ENCODE assay signal across 14 cellular contexts in genomic region chr12:49332891-49333371, GRCh38. TPM values are rescaled to one million over a fixed set of nuclear protein-coding genes. Genes with fewer than 3 reads are reported as not detected.
DNase-seq lines count a peak whose midpoint lies in the region; ATAC-seq, FAIRE-seq and TF ChIP-seq lines count a peak whose summit lies in the region.
"Had no signal": no experiment of that assay in that cellular context is flagged by ENCODE, and none has a peak within 500 bp of the region (broad histone marks: within the 10 kb centered on the region; RNA-seq: fewer than 3 reads in every experiment).

No MANE protein-coding gene starts in this region.

- peak overlapping the region; percentile 31 for H3K4me3 Mint-ChIP-seq in T-helper 1 cell treated with Interleukin-12 subunit alpha and Interleukin-12 subunit beta and Interleukin-4 antibody, amounts not matched to agents 30 μg/mL and 1 μg/mL, for 36 hours
- peak overlapping the region; percentile 56 for H3K4me3 Mint-ChIP-seq in activated naive CD8-positive, alpha-beta T cell treated with anti-CD3 and anti-CD28 coated beads for 36 hours
- peak overlapping the region; percentile 9 to 72 for H3K4me3 Mint-ChIP-seq in stimulated activated naive CD8-positive, alpha-beta T cell treated with anti-CD3 and anti-CD28 coated beads, Interleukin-15, amount 100 ng/mL, for 72 hours

- peaks cover 59% of the 10 kb centered on the region for H3K27me3 Mint-ChIP-seq in T-helper 1 cell treated with Interleukin-12 subunit alpha and Interleukin-12 subunit beta and Interleukin-4 antibody, amounts not matched to agents 30 μg/mL and 1 μg/mL, for 36 hours (ENCODE audit: low read depth)
- peaks cover 62% of the 10 kb centered on the region for H3K27me3 Mint-ChIP-seq in activated naive CD8-positive, alpha-beta T cell treated with anti-CD3 and anti-CD28 coated beads for 36 hours
- H3K27me3 Mint-ChIP-seq in stimulated activated naive CD8-positive, alpha-beta T cell treated with anti-CD3 and anti-CD28 coated beads, Interleukin-15, amount 100 ng/mL, for 72 hours: peaks cover 69% of the 10 kb centered on the region

- H3K27me3 ChIP-seq in colonic mucosa (peaks cover 35% of the 10 kb centered on the region), foreskin keratinocyte (peaks cover 43% of the 10 kb centered on the region)

- no peak for TF ChIP-seq CTCF in kidney (IDR thresholded peaks at IDR 0.05; ENCODE audit: borderline replicate concordance, extremely low read depth, insufficient read depth)
- TF ChIP-seq CTCF in colonic mucosa (IDR thresholded peaks at IDR 0.05): no peak
- TF ChIP-seq CTCF in foreskin keratinocyte (conservative IDR thresholded peaks at IDR 0.05): no peak

- H3K4me1 ChIP-seq in kidney (ENCODE audit: control insufficient read depth in 1 of 2, insufficient read depth in 1 of 2, low read depth in 1 of 2, low read length in 2 of 2) (peaks cover 0 to 8% of the 10 kb centered on the region in 2 donors), colonic mucosa (peaks cover 6% of the 10 kb centered on the region), foreskin keratinocyte (no peaks in the 10 kb centered on the region)

- peak overlapping the region; percentile 26 for H3K27ac Mint-ChIP-seq in T-helper 1 cell treated with Interleukin-12 subunit alpha and Interleukin-12 subunit beta and Interleukin-4 antibody, amounts not matched to agents 30 μg/mL and 1 μg/mL, for 36 hours
- H3K27ac Mint-ChIP-seq in activated naive CD8-positive, alpha-beta T cell treated with anti-CD3 and anti-CD28 coated beads for 36 hours: no peak overlapping the region
- no peak overlapping the region for H3K27ac Mint-ChIP-seq in stimulated activated naive CD8-positive, alpha-beta T cell treated with anti-CD3 and anti-CD28 coated beads, Interleukin-15, amount 100 ng/mL, for 72 hours

- H3K4me3 ChIP-seq in kidney (ENCODE audit: low read length in 2 of 2) (no peak overlapping the region), colonic mucosa (no peak overlapping the region)

- H3K9me3 ChIP-seq in kidney (ENCODE audit: control insufficient read depth in 1 of 2, low read length in 2 of 2): no peaks in the 10 kb centered on the region
- H3K9me3 ChIP-seq in colonic mucosa: no peaks in the 10 kb centered on the region

- no peaks in the 10 kb centered on the region for H3K9me3 Mint-ChIP-seq in T-helper 1 cell treated with Interleukin-12 subunit alpha and Interleukin-12 subunit beta and Interleukin-4 antibody, amounts not matched to agents 30 μg/mL and 1 μg/mL, for 36 hours
- H3K9me3 Mint-ChIP-seq in activated naive CD8-positive, alpha-beta T cell treated with anti-CD3 and anti-CD28 coated beads for 36 hours: no peaks in the 10 kb centered on the region
- H3K9me3 Mint-ChIP-seq in stimulated activated naive CD8-positive, alpha-beta T cell treated with anti-CD3 and anti-CD28 coated beads, Interleukin-15, amount 100 ng/mL, for 72 hours: no peaks in the 10 kb centered on the region

- H3K27ac ChIP-seq in kidney (ENCODE audit: low read depth in 2 of 2, low read length in 2 of 2) (no peak overlapping the region), colonic mucosa (no peak overlapping the region), foreskin keratinocyte (no peak overlapping the region)

- intact Hi-C loops in kidney (cut with DNase I) (no loop called here), colonic mucosa (cut with DNase I) (no loop called here)

- DNase-seq in T-helper 1 cell (no peak), kidney (peak; percentile 72), NK-92 (lab: John Stamatoyannopoulos, UW; ENCODE audit: unreplicated experiment) (no peak), colonic mucosa (no peak), foreskin keratinocyte (no peak)
- DNase-seq in activated naive CD8-positive, alpha-beta T cell treated with anti-CD3 and anti-CD28 coated beads for 36 hours: no peak
- no peak for DNase-seq in stimulated activated naive CD8-positive, alpha-beta T cell treated with anti-CD3 and anti-CD28 coated beads, Interleukin-15, amount 100 ng/mL, for 72 hours
- DNase-seq: activated CD8-positive, alpha-beta memory T cell treated with anti-CD3 and anti-CD28 coated beads, Interleukin-2, amount 50 U/mL, for 4 hours; cerebellar nuclear complex; GF-D8; NCI-H69 had no signal

- peaks cover 19% of the 10 kb centered on the region for H3K4me1 Mint-ChIP-seq in T-helper 1 cell treated with Interleukin-12 subunit alpha and Interleukin-12 subunit beta and Interleukin-4 antibody, amounts not matched to agents 30 μg/mL and 1 μg/mL, for 36 hours (ENCODE audit: low read depth)
- peaks cover 18% of the 10 kb centered on the region for H3K4me1 Mint-ChIP-seq in activated naive CD8-positive, alpha-beta T cell treated with anti-CD3 and anti-CD28 coated beads for 36 hours
- H3K4me1 Mint-ChIP-seq in stimulated activated naive CD8-positive, alpha-beta T cell treated with anti-CD3 and anti-CD28 coated beads, Interleukin-15, amount 100 ng/mL, for 72 hours: peaks cover 35% of the 10 kb centered on the region

- peak; percentile 6 for ATAC-seq in stimulated activated naive CD8-positive, alpha-beta T cell treated with anti-CD3 and anti-CD28 coated beads, Interleukin-15, amount 100 ng/mL, for 72 hours
- no peak for ATAC-seq in foreskin keratinocyte

- H3K9ac ChIP-seq in kidney (ENCODE audit: low read length in 2 of 2) (no peak overlapping the region), colonic mucosa (ENCODE audit: low read depth in 2 of 2, low read length in 2 of 2) (no peak overlapping the region)

- no peak for FAIRE-seq in kidney (lab: Jason Lieb, UNC)
- FAIRE-seq: frontal cortex had no signal

- peaks cover 26% of the 10 kb centered on the region for H3K36me3 Mint-ChIP-seq in T-helper 1 cell treated with Interleukin-12 subunit alpha and Interleukin-12 subunit beta and Interleukin-4 antibody, amounts not matched to agents 30 μg/mL and 1 μg/mL, for 36 hours (ENCODE audit: low read depth)
- peaks cover 14% of the 10 kb centered on the region for H3K36me3 Mint-ChIP-seq in activated naive CD8-positive, alpha-beta T cell treated with anti-CD3 and anti-CD28 coated beads for 36 hours

- H3K36me3 ChIP-seq in kidney (ENCODE audit: control insufficient read depth in 1 of 2, insufficient read depth in 2 of 2, low read length in 2 of 2): no peaks in the 10 kb centered on the region
- H3K36me3 ChIP-seq in colonic mucosa: no peaks in the 10 kb centered on the region

RNA-seq across cellular contexts. Expression of gene C1QL4, which starts 4.1 kb away (rescaled TPM):
- total RNA-seq in activated naive CD8-positive, alpha-beta T cell treated with anti-CD3 and anti-CD28 coated beads for 36 hours: not detected
- total RNA-seq in kidney (1.0 TPM), colonic mucosa (not detected), foreskin keratinocyte (0.28 and 0.34 TPM in 2 replicates)
- polyA plus RNA-seq in kidney (ENCODE audit: insufficient read depth, low read depth, low replicate concordance) (not detected), foreskin keratinocyte (0.29 and 0.48 TPM in 2 replicates)

RNA-seq across cellular contexts. Expression of gene TROAP, which starts 9.9 kb away (rescaled TPM):
- 10 to 100 TPM; 56.6 to 59.7 TPM for total RNA-seq in activated naive CD8-positive, alpha-beta T cell treated with anti-CD3 and anti-CD28 coated beads for 36 hours
- total RNA-seq in kidney (1.0 TPM), colonic mucosa (10 to 100 TPM; 11.8 to 51.8 TPM), foreskin keratinocyte (36.3 and 46.3 TPM in 2 replicates)
- polyA plus RNA-seq in kidney (ENCODE audit: insufficient read depth, low read depth, low replicate concordance) (1.5 TPM), foreskin keratinocyte (41.2 and 59.7 TPM in 2 replicates)

RNA-seq across cellular contexts. Expression of gene DNAJC22, which starts 13.8 kb away (rescaled TPM):
- total RNA-seq in activated naive CD8-positive, alpha-beta T cell treated with anti-CD3 and anti-CD28 coated beads for 36 hours: not detected
- total RNA-seq in kidney (16.2 TPM), colonic mucosa (10 to 100 TPM; 29.0 to 34.2 TPM), foreskin keratinocyte (0.04 TPM in 1 of 2 replicates, not detected in the other)
- polyA plus RNA-seq in kidney (ENCODE audit: insufficient read depth, low read depth, low replicate concordance) (15.1 TPM), foreskin keratinocyte (not detected in 2 replicates)

RNA-seq across cellular contexts. Expression of gene SPATS2, which starts 34.3 kb away (rescaled TPM):
- total RNA-seq in activated naive CD8-positive, alpha-beta T cell treated with anti-CD3 and anti-CD28 coated beads for 36 hours: 1 to 10 TPM; 8.5 to 9.1 TPM
- total RNA-seq in kidney: 23.7 TPM
- polyA plus RNA-seq in kidney (ENCODE audit: insufficient read depth, low read depth, low replicate concordance): 10.0 TPM
- 10 to 100 TPM; 17.2 to 21.9 TPM for total RNA-seq in colonic mucosa
- total RNA-seq in foreskin keratinocyte: 40.6 and 56.5 TPM in 2 replicates
- polyA plus RNA-seq in foreskin keratinocyte: 24.8 and 30.6 TPM in 2 replicates

RNA-seq across cellular contexts. Expression of gene PRPH, which starts 38.0 kb away (rescaled TPM):
- total RNA-seq in activated naive CD8-positive, alpha-beta T cell treated with anti-CD3 and anti-CD28 coated beads for 36 hours: not detected
- 2.7 TPM for total RNA-seq in kidney
- 0.71 TPM for polyA plus RNA-seq in kidney (ENCODE audit: insufficient read depth, low read depth, low replicate concordance)
- total RNA-seq in colonic mucosa: 10 to 100 TPM in 1 of 2 donors, 1 to 10 TPM in 1; 3.9 to 21.9 TPM
- 0.34 TPM in 1 of 2 replicates, not detected in the other for total RNA-seq in foreskin keratinocyte
- 0.04 TPM in 1 of 2 replicates, not detected in the other for polyA plus RNA-seq in foreskin keratinocyte
- total RNA-seq: A673 had no signal

Comparison
In these comparisons a context has a peak if more than half of its experiments do, and no peak if none do; other contexts are left out.
1. RNA of gene DNAJC22, which starts 13.8 kb away (total RNA-seq): 29.0 to 34.2 TPM in colonic mucosa and 16.2 TPM in kidney (single experiment); not detected in activated naive CD8-positive, alpha-beta T cell treated with anti-CD3 and anti-CD28 coated beads for 36 hours and 0.04 TPM in foreskin keratinocyte; every median in the first group is over 10 times any median in the second.
2. Peak in every context shown above with its lines, with median percentiles within 50 percentile points of each other: H3K4me3 Mint-ChIP-seq.